ENCODE assay signal across 36 cellular contexts in the genomic region with DNA sequence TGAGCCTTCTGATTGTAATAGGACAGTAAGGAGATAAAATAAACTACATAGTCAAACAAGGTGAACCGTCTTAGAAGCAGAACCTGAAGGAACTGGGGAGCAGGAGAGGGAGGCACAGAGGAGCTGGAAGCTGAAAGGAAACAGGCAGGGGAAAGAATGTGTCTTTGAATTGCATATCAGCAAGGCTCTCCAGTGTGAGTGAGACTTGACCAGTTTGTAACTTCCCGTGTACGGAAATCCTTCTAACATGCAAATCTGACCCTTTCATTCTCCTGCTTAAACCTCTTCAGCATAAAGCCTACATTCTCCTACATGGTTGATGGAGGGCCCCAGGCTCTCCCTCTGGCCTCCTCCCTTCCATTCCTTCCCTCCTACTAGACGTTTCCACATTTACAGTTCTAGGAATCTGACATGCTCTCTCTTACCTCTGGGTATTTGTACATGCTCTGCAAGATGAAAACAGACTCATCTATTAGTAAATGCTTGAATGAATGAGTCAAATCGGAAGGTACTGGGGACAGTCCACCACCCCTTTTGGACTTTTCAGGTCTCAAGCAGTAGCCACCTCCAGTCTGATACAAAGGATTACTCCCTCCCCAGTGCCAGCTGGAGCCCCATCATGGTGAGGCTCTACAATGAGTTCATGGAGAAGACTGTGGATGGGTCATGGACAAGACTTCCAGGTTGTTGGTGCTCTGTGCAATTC. TPM values are rescaled to one million over a fixed set of nuclear protein-coding genes. Genes with fewer than 3 reads are reported as not detected.
DNase-seq lines count a peak whose midpoint lies in the region; ATAC-seq and TF ChIP-seq lines count a peak whose summit lies in the region.
"Had no signal": no experiment of that assay in that cellular context is flagged by ENCODE, and none has a peak within 500 bp of the region (broad histone marks: within the 10 kb centered on the region; RNA-seq: fewer than 3 reads in every experiment).

No MANE protein-coding gene starts in this region.

- no peaks in the 10 kb centered on the region for H3K79me1 ChIP-seq in mesendoderm (ENCODE audit: low read length)

- no peak overlapping the region for H3K18ac ChIP-seq in mesendoderm (ENCODE audit: low read length)

- H3K56ac ChIP-seq in mesendoderm (ENCODE audit: low read length), result no peak overlapping the region

- H3K4me1 ChIP-seq in mesendoderm (ENCODE audit: control insufficient read depth, low read depth, low read length) (no peaks in the 10 kb centered on the region), colonic mucosa (no peaks in the 10 kb centered on the region), A673 (ENCODE audit: insufficient read depth, low read length, poor library complexity, severe bottlenecking) (no peaks in the 10 kb centered on the region)
- H3K4me1 ChIP-seq: adrenal gland, gastroesophageal sphincter had no signal

- H3K4me3 ChIP-seq in mesendoderm (ENCODE audit: low read length) (no peak overlapping the region), colonic mucosa (no peak overlapping the region), A673 (ENCODE audit: low read depth, low read length, poor library complexity, severe bottlenecking) (no peak overlapping the region)
- H3K4me3 ChIP-seq: adrenal gland; BLaER1 treated with 17β-estradiol and CSF1 and Interleukin-3, amounts not matched to agents 10 nM and 100 nM; gastroesophageal sphincter; hepatocyte; spleen; testis had no signal

- H3K36me3 ChIP-seq in mesendoderm (ENCODE audit: control insufficient read depth, insufficient read depth, low read length) (no peaks in the 10 kb centered on the region), colonic mucosa (no peaks in the 10 kb centered on the region), A673 (ENCODE audit: insufficient read depth, low read length, poor library complexity, severe bottlenecking) (no peaks in the 10 kb centered on the region)
- H3K36me3 ChIP-seq: adrenal gland; BLaER1 treated with 17β-estradiol and CSF1 and Interleukin-3, amounts not matched to agents 10 nM and 100 nM; gastroesophageal sphincter; spleen had no signal

- no peak overlapping the region for H3K4me2 ChIP-seq in mesendoderm (ENCODE audit: low read length)
- H3K4me2 ChIP-seq: BLaER1 treated with 17β-estradiol and CSF1 and Interleukin-3, amounts not matched to agents 10 nM and 100 nM; hepatocyte had no signal

- no peak overlapping the region for H4K8ac ChIP-seq in mesendoderm (ENCODE audit: low read depth, low read length)

- no peak overlapping the region for H2BK120ac ChIP-seq in mesendoderm (ENCODE audit: low read depth, low read length)

- no peak overlapping the region for H3K27ac Mint-ChIP-seq in stimulated activated naive CD8-positive, alpha-beta T cell treated with anti-CD3 and anti-CD28 coated beads, Interleukin-15, amount 100 ng/mL, for 72 hours
- H3K27ac Mint-ChIP-seq: activated CD8-positive, alpha-beta memory T cell treated with anti-CD3 and anti-CD28 coated beads, Interleukin-2, amount 10 ng/mL, durations not matched to agents 7 days and 5 days had no signal

- CTCF ChIA-PET in A673 (lab: Charles Lee), result no interaction called here

- H3K23ac ChIP-seq in mesendoderm (ENCODE audit: low read length), result no peak overlapping the region

- H3K4me1 Mint-ChIP-seq in stimulated activated naive CD8-positive, alpha-beta T cell treated with anti-CD3 and anti-CD28 coated beads, Interleukin-15, amount 100 ng/mL, for 72 hours, result peaks cover 6% of the 10 kb centered on the region

- no peak overlapping the region for H3K27ac ChIP-seq in mesendoderm (ENCODE audit: low read depth, low read length)
- H3K27ac ChIP-seq in colonic mucosa, result no peak overlapping the region
- H3K27ac ChIP-seq in A673 (ENCODE audit: low read depth, low read length, poor library complexity, severe bottlenecking), result no peak overlapping the region
- H3K27ac ChIP-seq: adrenal gland; BLaER1 treated with 17β-estradiol and CSF1 and Interleukin-3, amounts not matched to agents 10 nM and 100 nM; gastroesophageal sphincter; hepatocyte; spleen; testis had no signal

- H3K4me3 Mint-ChIP-seq in stimulated activated naive CD8-positive, alpha-beta T cell treated with anti-CD3 and anti-CD28 coated beads, Interleukin-15, amount 100 ng/mL, for 72 hours, result no peak overlapping the region
- H3K4me3 Mint-ChIP-seq: activated CD8-positive, alpha-beta memory T cell treated with anti-CD3 and anti-CD28 coated beads, Interleukin-2, amount 10 ng/mL, durations not matched to agents 7 days and 5 days; activated T-cell treated with anti-CD3 and anti-CD28 coated beads, Interleukin-2, amount 50 U/mL, for 4 hours; T-helper 17 cell had no signal

- no peak for TF ChIP-seq CTCF in colonic mucosa (IDR thresholded peaks at IDR 0.05)
- no peak for TF ChIP-seq CTCF in A673 (conservative IDR thresholded peaks at IDR 0.05; ENCODE audit: low read depth, low read length)

- no peaks in the 10 kb centered on the region for H3K27me3 ChIP-seq in mesendoderm (ENCODE audit: insufficient read depth, low read length, poor library complexity)
- no peaks in the 10 kb centered on the region for H3K27me3 ChIP-seq in colonic mucosa
- peaks cover 15% of the 10 kb centered on the region for H3K27me3 ChIP-seq in A673 (replicated peaks; ENCODE audit: insufficient read depth, low read depth, low read length, poor library complexity)
- H3K27me3 ChIP-seq: adrenal gland, gastroesophageal sphincter, hepatocyte, spleen, testis had no signal

- no peak overlapping the region for H3K4ac ChIP-seq in mesendoderm (ENCODE audit: low read depth, low read length)

- ATAC-seq in GM18873 (IDR thresholded peaks at IDR 0.05; ENCODE audit: low FRiP score, unreplicated experiment), result peak; percentile 53
- ATAC-seq in HG03095 (IDR thresholded peaks at IDR 0.05; ENCODE audit: unreplicated experiment), result peak; percentile 48
- no peak for ATAC-seq in stimulated activated naive CD8-positive, alpha-beta T cell treated with anti-CD3 and anti-CD28 coated beads, Interleukin-15, amount 100 ng/mL, for 72 hours
- ATAC-seq: gastroesophageal sphincter; right cardiac atrium; Right ventricle myocardium inferior; stimulated activated naive CD8-positive, alpha-beta T cell treated with anti-CD3 and anti-CD28 coated beads, Interleukin-15, Interleukin-2, amounts not matched to agents 100 U/mL and 50 U/mL, for 24 hours had no signal

- H3K79me2 ChIP-seq in mesendoderm (ENCODE audit: control insufficient read depth, insufficient read depth, low read length), result no peaks in the 10 kb centered on the region
- H3K79me2 ChIP-seq: hepatocyte had no signal

- no peak overlapping the region for H4K5ac ChIP-seq in mesendoderm (ENCODE audit: low read length)

- no CpG with 5 or more reads among the region's 5 CpGs for WGBS in mesendoderm (ENCODE audit: extremely low coverage, insufficient coverage, low lambda C conversion rate)

- H3K9ac ChIP-seq in mesendoderm (ENCODE audit: low read length) (no peak overlapping the region), colonic mucosa (ENCODE audit: low read depth in 2 of 2, low read length in 2 of 2) (no peak overlapping the region)
- H3K9ac ChIP-seq: BLaER1 treated with 17β-estradiol and CSF1 and Interleukin-3, amounts not matched to agents 10 nM and 100 nM had no signal

- H2AK5ac ChIP-seq in mesendoderm (ENCODE audit: low read length), result no peak overlapping the region

- H2BK5ac ChIP-seq in mesendoderm (ENCODE audit: low read length), result no peak overlapping the region

- H3K27me3 Mint-ChIP-seq in stimulated activated naive CD8-positive, alpha-beta T cell treated with anti-CD3 and anti-CD28 coated beads, Interleukin-15, amount 100 ng/mL, for 72 hours, result no peaks in the 10 kb centered on the region
- H3K27me3 Mint-ChIP-seq: activated CD8-positive, alpha-beta memory T cell treated with anti-CD3 and anti-CD28 coated beads, Interleukin-2, amount 10 ng/mL, durations not matched to agents 7 days and 5 days had no signal

- no peaks in the 10 kb centered on the region for H3K9me3 Mint-ChIP-seq in stimulated activated naive CD8-positive, alpha-beta T cell treated with anti-CD3 and anti-CD28 coated beads, Interleukin-15, amount 100 ng/mL, for 72 hours
- H3K9me3 Mint-ChIP-seq: activated T-cell treated with anti-CD3 and anti-CD28 coated beads, Interleukin-2, amount 50 U/mL, for 4 hours; brain had no signal

- no peak overlapping the region for H2BK15ac ChIP-seq in mesendoderm (replicated peaks; ENCODE audit: low read depth)

- POLR2A ChIA-PET in A673 (lab: Charles Lee; ENCODE audit: low non-redundant PET), result no interaction called here

- no peaks in the 10 kb centered on the region for H3K9me3 ChIP-seq in colonic mucosa
- no peaks in the 10 kb centered on the region for H3K9me3 ChIP-seq in A673 (ENCODE audit: low read depth, low read length, poor library complexity, severe bottlenecking)
- H3K9me3 ChIP-seq: adrenal gland, gastroesophageal sphincter, spleen, testis had no signal

- intact Hi-C loops in colonic mucosa (cut with DNase I) (loop anchor here (2.0 to 5.0 kb wide), 2 partner anchors 84 to 190 kb away; no protein-coding TSS in a partner anchor), A673 (cut with micrococcal nuclease; ENCODE audit: unreplicated experiment) (no loop called here)

- no TSS peak for BruUV-seq in A673 (replicated peaks; lab: Mats Ljungman, UMichigan)

- DNase-seq in dermis blood vessel endothelial cell (peak; percentile 46), mesendoderm (peak; percentile 26), colonic mucosa (no peak), A673 (ENCODE audit: low spot score) (no peak)
- no peak for DNase-seq in stimulated activated naive CD8-positive, alpha-beta T cell treated with anti-CD3 and anti-CD28 coated beads, Interleukin-15, amount 100 ng/mL, for 72 hours
- no peak for DNase-seq in activated naive CD4-positive, alpha-beta T cell treated with anti-CD3 and anti-CD28 coated beads, Interleukin-2, amount 50 U/mL, for 16 hours
- DNase-seq: activated CD4-positive, alpha-beta T cell treated with anti-CD3 and anti-CD28 coated beads, Interleukin-2, amount 50 U/mL, for 4 hours; activated CD8-positive, alpha-beta memory T cell treated with anti-CD3 and anti-CD28 coated beads, Interleukin-2, amount 10 ng/mL, durations not matched to agents 7 days and 5 days; activated gamma-delta T cell treated with Interleukin-2 at 50 U/mL for 16 hours; activated T-cell treated with anti-CD3 and anti-CD28 coated beads, Interleukin-2, amount 50 U/mL, for 4 hours; adrenal gland; DMS153; NCI-H1092 treated with DMSO at 0.1 percent for 48 hours; NCI-H187 treated with DMSO at 0.1 percent for 48 hours; NCI-H2171; NCI-H510A treated with DMSO at 0.1 percent for 48 hours; PC-3; right cardiac atrium; spleen; stimulated activated CD4-positive, alpha-beta T cell treated with anti-CD3 and anti-CD28 coated beads, Interleukin-2, amount 100 ng/mL, for 24 hours; stimulated activated naive CD8-positive, alpha-beta T cell treated with anti-CD3 and anti-CD28 coated beads, Interleukin-15, Interleukin-2, amounts not matched to agents 100 U/mL and 50 U/mL, for 24 hours; T-helper 17 cell; testis had no signal

RNA-seq across cellular contexts. Expression of a gene that starts 6.1 kb away (rescaled TPM):
- total RNA-seq in dermis blood vessel endothelial cell (16.4 and 17.4 TPM in 2 replicates), colonic mucosa (10 to 100 TPM; 41.7 to 45.5 TPM), A673 (2021) (13.7 and 15.6 TPM in 2 replicates)
- 31.4 TPM for polyA plus RNA-seq in mesendoderm (2013, experiment 1 of 2)
- polyA plus RNA-seq in mesendoderm (2013, experiment 2 of 2), result 31.1 TPM

RNA-seq across cellular contexts. Expression of a gene that starts 29.4 kb away (rescaled TPM):
- 934 and 1,256 TPM in 2 replicates for total RNA-seq in dermis blood vessel endothelial cell
- 2,947 TPM for polyA plus RNA-seq in mesendoderm (2013, experiment 1 of 2)
- 2,912 TPM for polyA plus RNA-seq in mesendoderm (2013, experiment 2 of 2)
- 1,000 to 10,000 TPM in 1 of 2 donors, 100 to 1,000 TPM in 1; 896 to 1,381 TPM for total RNA-seq in colonic mucosa
- total RNA-seq in A673 (2021), result 944 and 994 TPM in 2 replicates

RNA-seq across cellular contexts. Expression of a gene that starts 47.6 kb away (rescaled TPM):
- not detected in 2 replicates for total RNA-seq in dermis blood vessel endothelial cell
- polyA plus RNA-seq in mesendoderm (2013, experiment 1 of 2), result not detected
- not detected for polyA plus RNA-seq in mesendoderm (2013, experiment 2 of 2)
- under 1 TPM; 0.29 to 0.47 TPM for total RNA-seq in colonic mucosa
- not detected in 2 replicates for total RNA-seq in A673 (2021)
- total RNA-seq: adrenal gland, cerebellum, gastroesophageal sphincter, hepatocyte, HT-29, left lobe of liver, mesenteric fat pad, myocyte, PC-3, right cardiac atrium, Right ventricle myocardium inferior, testis, urinary bladder had no signal
- polyA plus RNA-seq: adrenal gland, hepatocyte, right cardiac atrium, urinary bladder had no signal

Comparison
In these comparisons a context has a peak if more than half of its experiments do, and no peak if none do; other contexts are left out.
1. DNase-seq: peak in dermis blood vessel endothelial cell (single experiment) and mesendoderm (single experiment); none in stimulated activated naive CD8-positive, alpha-beta T cell treated with anti-CD3 and anti-CD28 coated beads, Interleukin-15, amount 100 ng/mL, for 72 hours (0 of 2), colonic mucosa (single experiment), A673 (single experiment) and activated naive CD4-positive, alpha-beta T cell treated with anti-CD3 and anti-CD28 coated beads, Interleukin-2, amount 50 U/mL, for 16 hours (single experiment).